Comparison of ENCODE assay signal across 32 cellular contexts in genomic region chr2:39629646-39630045, GRCh38. TPM values are rescaled to one million over a fixed set of nuclear protein-coding genes. Genes with fewer than 3 reads are reported as not detected.
"Had no signal": no experiment of that assay in that cellular context is flagged by ENCODE, and none has a peak within 500 bp of the region (broad histone marks: within the 10 kb centered on the region; RNA-seq: fewer than 3 reads in every experiment).

No MANE protein-coding gene starts in this region.

- H3K79me2 ChIP-seq: hepatocyte had no signal

- H3K4me1 ChIP-seq: ascending aorta, colonic mucosa, gastroesophageal sphincter had no signal

- H3K4me3 ChIP-seq: ascending aorta, cardiac muscle cell, colonic mucosa, dorsolateral prefrontal cortex, esophagus muscularis mucosa, gastroesophageal sphincter, heart right ventricle, hepatocyte had no signal

- H3K27ac ChIP-seq: ascending aorta, cardiac muscle cell, colonic mucosa, dorsolateral prefrontal cortex, esophagus muscularis mucosa, gastroesophageal sphincter, heart right ventricle, hepatocyte had no signal

- H3K36me3 ChIP-seq: ascending aorta, cardiac muscle cell, colonic mucosa, esophagus muscularis mucosa, gastroesophageal sphincter, heart right ventricle had no signal

- H3K9me3 ChIP-seq: ascending aorta, colonic mucosa, esophagus muscularis mucosa, gastroesophageal sphincter, heart right ventricle had no signal

- H3K27me3 ChIP-seq: ascending aorta, cardiac muscle cell, colonic mucosa, dorsolateral prefrontal cortex, esophagus muscularis mucosa, gastroesophageal sphincter, heart right ventricle, hepatocyte had no signal

- ATAC-seq: activated CD4-positive, alpha-beta T cell treated with anti-CD3 and anti-CD28 coated beads for 36 hours; activated CD8-positive, alpha-beta memory T cell treated with anti-CD3 and anti-CD28 coated beads, Interleukin-2, amount 10 ng/mL, durations not matched to agents 7 days and 5 days; activated CD8-positive, alpha-beta T cell treated with anti-CD3 and anti-CD28 coated beads, Interleukin-2, amount 10 ng/mL, durations not matched to agents 7 days and 5 days; gastroesophageal sphincter; heart right ventricle; T-helper 17 cell had no signal

- H3K4me2 ChIP-seq: hepatocyte had no signal

- DNase-seq: activated CD4-positive, alpha-beta memory T cell treated with anti-CD3 and anti-CD28 coated beads for 36 hours; activated CD4-positive, alpha-beta T cell treated with anti-CD3 and anti-CD28 coated beads for 36 hours; activated CD4-positive, alpha-beta T cell treated with anti-CD3 and anti-CD28 coated beads, Interleukin-2, amount 10 ng/mL, durations not matched to agents 24 days and 14 days; activated CD4-positive, CD25-positive, alpha-beta regulatory T cell; activated CD4-positive, CD25-positive, alpha-beta regulatory T cell treated with anti-CD3 and anti-CD28 coated beads, Interleukin-2, amount 50 U/mL, for 72 hours; activated CD8-positive, alpha-beta memory T cell treated with anti-CD3 and anti-CD28 coated beads, Interleukin-2, amount 10 ng/mL, durations not matched to agents 7 days and 5 days; activated CD8-positive, alpha-beta memory T cell treated with anti-CD3 and anti-CD28 coated beads, Interleukin-2, amount 50 U/mL, for 4 hours; activated CD8-positive, alpha-beta T cell treated with anti-CD3 and anti-CD28 coated beads, Interleukin-2, amount 10 ng/mL, durations not matched to agents 7 days and 5 days; activated effector memory CD4-positive, alpha-beta T cell treated with anti-CD3 and anti-CD28 coated beads, Interleukin-2, amount 50 U/mL, for 16 hours; activated naive CD4-positive, alpha-beta T cell treated with anti-CD3 and anti-CD28 coated beads for 36 hours; activated naive CD8-positive, alpha-beta T cell treated with anti-CD3 and anti-CD28 coated beads, Interleukin-2, amount 10 ng/mL, durations not matched to agents 7 days and 5 days; activated T-cell treated with anti-CD3 and anti-CD28 coated beads, Interleukin-2, amount 50 U/mL, for 1 hour; activated T-cell treated with anti-CD3 and anti-CD28 coated beads, Interleukin-2, amount 50 U/mL, for 48 hours; central memory CD4-positive, alpha-beta T cell; cerebellar nuclear complex; colonic mucosa; dorsolateral prefrontal cortex; effector memory CD4-positive, alpha-beta T cell; endodermal cell; erythroblast; foreskin melanocyte; heart right ventricle; T-helper 1 cell; T-helper 17 cell; T1000 had no signal

- H2AFZ ChIP-seq: hepatocyte had no signal

RNA-seq across cellular contexts. Expression of gene TMEM178A, which starts 36.1 kb away (rescaled TPM):
- total RNA-seq: activated CD4-positive, alpha-beta T cell treated with anti-CD3 and anti-CD28 coated beads, Interleukin-2, amount 10 ng/mL, durations not matched to agents 24 days and 14 days; activated CD8-positive, alpha-beta memory T cell treated with anti-CD3 and anti-CD28 coated beads for 36 hours; activated CD8-positive, alpha-beta memory T cell treated with anti-CD3 and anti-CD28 coated beads, Interleukin-2, amount 10 ng/mL, durations not matched to agents 7 days and 5 days; activated CD8-positive, alpha-beta T cell treated with anti-CD3 and anti-CD28 coated beads, Interleukin-2, amount 10 ng/mL, durations not matched to agents 7 days and 5 days; activated T-helper 1 cell treated with anti-CD3 and anti-CD28 coated beads, Interleukin-12 subunit alpha, Interleukin-12 subunit beta, Interleukin-2, Interleukin-4 antibody, amounts not matched to agents 30 ng/mL and 10 ng/mL and 1 ng/mL, durations not matched to agents 14 hours and 24 hours and 36 hours had no signal
